In the genomic region with DNA sequence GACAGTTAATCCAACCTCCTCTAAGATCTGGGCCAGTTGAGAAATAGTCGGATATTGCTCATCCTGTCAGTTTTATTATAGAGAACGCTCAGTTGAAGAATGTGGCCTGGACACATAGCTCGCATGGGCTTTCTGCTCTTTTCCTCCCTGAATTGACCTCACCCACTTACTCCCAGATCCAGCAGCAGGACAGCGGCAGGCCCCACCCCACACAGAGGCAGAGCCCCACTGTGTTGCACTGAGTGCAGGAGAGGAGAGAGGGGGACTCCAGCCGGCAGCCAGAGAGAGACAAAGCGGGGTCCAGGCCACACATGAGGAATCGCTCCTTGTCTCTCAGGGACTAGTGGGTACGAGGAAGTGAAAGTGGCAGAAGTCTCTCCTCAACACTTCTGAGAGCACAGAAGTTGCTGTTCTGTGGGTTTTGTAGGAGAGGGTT, we compare ENCODE assay signal across 10 cellular contexts.
DNase-seq lines count a peak whose midpoint lies in the region; ATAC-seq and TF ChIP-seq lines count a peak whose summit lies in the region.
"Had no signal": no experiment of that assay in that cellular context is flagged by ENCODE, and none has a peak within 500 bp of the region (broad histone marks: within the 10 kb centered on the region; RNA-seq: fewer than 3 reads in every experiment).

No MANE protein-coding gene starts in this region.

- in situ Hi-C loops in ACHN (cut with HindIII; ENCODE audit: low pct_ligation_motif_present, low pct_unique_long_range_greater_than_20kb, low sequenced_read_pairs): no loop called here

- no peak for TF ChIP-seq CTCF in GM10248 (IDR thresholded peaks at IDR 0.05; ENCODE audit: control extremely low read depth, extremely low read depth, low read depth, missing control alignments)
- no peak for TF ChIP-seq CTCF in omental fat pad (IDR thresholded peaks at IDR 0.05)

- DNase-seq in GM10248 (ENCODE audit: extremely low spot score): peak; percentile 19
- peak; percentile 90 for DNase-seq in amniotic epithelial cell (ENCODE audit: low read depth)
- DNase-seq in omental fat pad (ENCODE audit: low spot score): no peak
- no peak for DNase-seq in NCI-H1105 treated with DMSO at 0.1 percent for 48 hours (lab: John Stamatoyannopoulos, UW)
- DNase-seq in ACHN: no peak
- DNase-seq in NCI-H2107 treated with DMSO at 0.1 percent for 48 hours (lab: John Stamatoyannopoulos, UW; ENCODE audit: unreplicated experiment): no peak
- DNase-seq: COR-L47, PC-3 had no signal

- ATAC-seq in HG03066 (IDR thresholded peaks at IDR 0.05; ENCODE audit: low read depth, unreplicated experiment) (peak; percentile 54), omental fat pad (ENCODE audit: low FRiP score) (peak; percentile 30), GM21526 (IDR thresholded peaks at IDR 0.05; ENCODE audit: low FRiP score, unreplicated experiment) (no peak)
- ATAC-seq: PC-3 had no signal

- POLR2A ChIA-PET in GM10248 (lab: Yijun Ruan, JAX): no interaction called here

- CTCF ChIA-PET in GM10248 (lab: Yijun Ruan, JAX): interaction anchor here (0.9 to 1.3 kb wide), 3 partner anchors 10 to 139 kb away, joined by 3 to 4 read pairs (median 4); no protein-coding TSS in a partner anchor

Comparison
In these comparisons a context has a peak if more than half of its experiments do, and no peak if none do; other contexts are left out.
1. DNase-seq: peak in GM10248 (single experiment) and amniotic epithelial cell (single experiment); none in omental fat pad (single experiment), NCI-H1105 treated with DMSO at 0.1 percent for 48 hours (single experiment), ACHN (single experiment) and NCI-H2107 treated with DMSO at 0.1 percent for 48 hours (single experiment).